Comparison of ENCODE assay signal across 15 cellular contexts in genomic region chr2:29940706-29941105, GRCh38. TPM values are rescaled to one million over a fixed set of nuclear protein-coding genes. Genes with fewer than 3 reads are reported as not detected.
DNase-seq lines count a peak whose midpoint lies in the region; ATAC-seq and TF ChIP-seq lines count a peak whose summit lies in the region.
"Had no signal": no experiment of that assay in that cellular context is flagged by ENCODE, and none has a peak within 500 bp of the region (broad histone marks: within the 10 kb centered on the region; RNA-seq: fewer than 3 reads in every experiment).

No MANE protein-coding gene starts in this region.

- WGBS in body of pancreas, 2 donors = 58 to 60% methylated on average over 4 to 5 of the region's 5 CpGs
- 19% methylated on average over 5 of the region's 5 CpGs for WGBS in testis, 2 donors
- 47 to 56% methylated on average over 4 to 5 of the region's 5 CpGs for WGBS in transverse colon (ENCODE audit: low coverage in 1 of 2), 2 donors

- ATAC-seq in body of pancreas = peak; percentile 74
- peak; percentile 92 to 95 for ATAC-seq in left cardiac atrium
- ATAC-seq: PC-3 had no signal

- DNase-seq in body of pancreas (peak in 2 of 4 donors; percentile 11 to 39), left cardiac atrium (peak; percentile 53), midbrain (lab: John Stamatoyannopoulos, UW) (peak; percentile 10), testis (peak; percentile 77), transverse colon (no peak), germinal center (ENCODE audit: low spot score) (no peak), osteocyte (ENCODE audit: extremely low spot score, unreplicated experiment) (no peak)
- DNase-seq: DMS 273 treated with DMSO at 0.1 percent for 48 hours, GM23248, KBM-7, NCI-H1105, NCI-H187 treated with DMSO at 0.1 percent for 48 hours, NCI-H446 treated with DMSO at 0.1 percent for 48 hours, NCI-H748 treated with DMSO at 0.1 percent for 48 hours, PC-3 had no signal

- no peaks in the 10 kb centered on the region for H3K36me3 ChIP-seq in body of pancreas (replicated peaks in 1 of 2; ENCODE audit: insufficient read depth in 1 of 2, low read depth in 2 of 2)
- H3K36me3 ChIP-seq in testis (ENCODE audit: low read depth, missing control alignments) = no peaks in the 10 kb centered on the region
- no peaks in the 10 kb centered on the region for H3K36me3 ChIP-seq in transverse colon

- TF ChIP-seq POLR2A in body of pancreas (IDR thresholded peaks at IDR 0.05) (no peak), testis (IDR thresholded peaks at IDR 0.05) (no peak), transverse colon (IDR thresholded peaks at IDR 0.05) (no peak)

- no peaks in the 10 kb centered on the region for H3K27me3 Mint-ChIP-seq in osteocyte (ENCODE audit: unreplicated experiment)

- H3K9me3 ChIP-seq in body of pancreas (no peaks in the 10 kb centered on the region), testis (no peaks in the 10 kb centered on the region), transverse colon (no peaks in the 10 kb centered on the region)

- H3K27me3 ChIP-seq in body of pancreas = peaks cover 0 to 7% of the 10 kb centered on the region in 2 donors
- no peaks in the 10 kb centered on the region for H3K27me3 ChIP-seq in testis
- H3K27me3 ChIP-seq in transverse colon = no peaks in the 10 kb centered on the region

- no peaks in the 10 kb centered on the region for H3K4me1 ChIP-seq in body of pancreas
- H3K4me1 ChIP-seq in testis = no peaks in the 10 kb centered on the region
- H3K4me1 ChIP-seq in transverse colon = no peaks in the 10 kb centered on the region

- TF ChIP-seq CTCF in body of pancreas (IDR thresholded peaks at IDR 0.05) (no peak), testis (IDR thresholded peaks at IDR 0.05) (no peak), transverse colon (IDR thresholded peaks at IDR 0.05) (no peak), osteocyte (IDR thresholded peaks at IDR 0.05) (no peak)

- H3K4me3 Mint-ChIP-seq in osteocyte (ENCODE audit: unreplicated experiment) = no peak overlapping the region

- no peak for TF ChIP-seq EP300 in transverse colon (IDR thresholded peaks at IDR 0.05; ENCODE audit: low read depth)

- H3K4me1 Mint-ChIP-seq in osteocyte (ENCODE audit: unreplicated experiment) = no peaks in the 10 kb centered on the region

- H3K9me3 Mint-ChIP-seq in osteocyte (ENCODE audit: unreplicated experiment) = no peaks in the 10 kb centered on the region

- H3K36me3 Mint-ChIP-seq in osteocyte (ENCODE audit: unreplicated experiment) = no peaks in the 10 kb centered on the region

- H3K4me3 ChIP-seq in body of pancreas = no peak overlapping the region
- H3K4me3 ChIP-seq in testis = no peak overlapping the region
- no peak overlapping the region for H3K4me3 ChIP-seq in transverse colon
- H3K4me3 ChIP-seq: GM23248 had no signal

- H3K27ac Mint-ChIP-seq in osteocyte (ENCODE audit: unreplicated experiment) = no peak overlapping the region

- intact Hi-C loops in body of pancreas (cut with DNase I) = no loop called here
- intact Hi-C loops in left cardiac atrium (cut with DNase I) = no loop called here
- intact Hi-C loops in testis (cut with DNase I; ENCODE audit: low total_unique reads) = no loop called here
- intact Hi-C loops in transverse colon (cut with DNase I; ENCODE audit: low total_unique reads) = no loop called here

- in situ Hi-C loops in transverse colon (cut with MboI; ENCODE audit: low pct_ligation_motif_present in 1 of 4, low pct_unique_long_range_greater_than_20kb in 1 of 4, low sequenced_read_pairs in 3 of 4) = no loop called here

- H3K27ac ChIP-seq in body of pancreas (no peak overlapping the region), testis (no peak overlapping the region), transverse colon (no peak overlapping the region)
- H3K27ac ChIP-seq: GM23248 had no signal

RNA-seq across cellular contexts. Expression of gene ALK, which starts 19.3 kb away (rescaled TPM):
- under 1 TPM; under 0.01 to 0.26 TPM for total RNA-seq in body of pancreas
- total RNA-seq in left cardiac atrium = under 1 TPM; 0.21 to 0.26 TPM
- 1 to 10 TPM; 2.1 to 3.8 TPM for total RNA-seq in testis
- 3.8 TPM for polyA plus RNA-seq in testis (ENCODE audit: insufficient read depth, low read depth, low replicate concordance)
- total RNA-seq in transverse colon = under 1 TPM in 2 of 4 donors, not detected in 2; 0.32 to 0.82 TPM
- total RNA-seq in osteocyte = not detected in 2 replicates

Comparison
In these comparisons a context has a peak if more than half of its experiments do, and no peak if none do; other contexts are left out.
1. DNase-seq: peak in left cardiac atrium (single experiment), midbrain (single experiment) and testis (single experiment); none in transverse colon (single experiment), germinal center (single experiment) and osteocyte (single experiment).